Comparison of ENCODE assay signal across 20 cellular contexts in the genomic region with DNA sequence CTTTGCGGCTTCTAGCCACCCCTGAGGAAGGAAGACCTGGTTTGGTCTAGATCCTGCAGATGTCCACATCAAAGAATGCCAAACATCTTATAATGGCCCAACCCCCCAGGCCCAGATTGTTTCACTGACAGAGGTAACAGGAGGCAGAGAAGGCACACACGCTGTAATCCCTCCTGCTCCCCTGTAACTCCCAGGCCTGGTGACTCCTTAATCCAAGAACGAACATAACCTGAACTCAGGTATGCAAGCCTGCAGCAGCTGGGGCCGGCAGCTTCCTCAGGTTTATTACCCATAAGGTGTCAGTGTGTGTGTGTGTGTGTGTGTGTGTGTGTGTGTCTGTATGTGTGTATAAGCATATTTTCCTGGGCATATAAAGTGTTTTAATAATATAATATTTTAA. TPM values are rescaled to one million over a fixed set of nuclear protein-coding genes. Genes with fewer than 3 reads are reported as not detected.
DNase-seq lines count a peak whose midpoint lies in the region; ATAC-seq, FAIRE-seq and TF ChIP-seq lines count a peak whose summit lies in the region.
"Had no signal": no experiment of that assay in that cellular context is flagged by ENCODE, and none has a peak within 500 bp of the region (broad histone marks: within the 10 kb centered on the region; RNA-seq: fewer than 3 reads in every experiment).

No MANE protein-coding gene starts in this region.

- peak; percentile 85 for FAIRE-seq in HTR-8/SVneo (lab: Jason Lieb, UNC)
- FAIRE-seq: A204.1, D721Med, H54 had no signal

- peaks cover 0 to 10% (median 7%) of the 10 kb centered on the region in 10 experiments; a peak in 13 of 20 replicates for H3K4me1 ChIP-seq in BLaER1 treated with 17β-estradiol and CSF1 and Interleukin-3, amounts not matched to agents 10 nM and 100 nM
- H3K4me1 ChIP-seq: SJSA1 had no signal

- no peak overlapping the region for H3K27ac ChIP-seq in BLaER1 treated with 17β-estradiol and CSF1 and Interleukin-3, amounts not matched to agents 10 nM and 100 nM
- H3K27ac ChIP-seq in epithelial cell of prostate, result no peak overlapping the region
- H3K27ac ChIP-seq: KMS-11, Peyer's patch, SJSA1 had no signal

- H4K20me1 ChIP-seq in BLaER1 treated with 17β-estradiol and CSF1 and Interleukin-3, amounts not matched to agents 10 nM and 100 nM, result peaks cover 0 to 5% (median 0%) of the 10 kb centered on the region in 11 experiments; a peak in 3 of 22 replicates

- H3K4me3 Mint-ChIP-seq in neural crest cell, result no peak overlapping the region
- H3K4me3 Mint-ChIP-seq in effector memory CD8-positive, alpha-beta T cell, result no peak overlapping the region
- H3K4me3 Mint-ChIP-seq: CD8-positive, alpha-beta memory T cell; HFFc6 had no signal

- no peaks in the 10 kb centered on the region for H3K36me3 Mint-ChIP-seq in neural crest cell (ENCODE audit: low read depth)
- no peaks in the 10 kb centered on the region for H3K36me3 Mint-ChIP-seq in effector memory CD8-positive, alpha-beta T cell (ENCODE audit: insufficient read depth)
- H3K36me3 Mint-ChIP-seq: CD8-positive, alpha-beta memory T cell had no signal

- H3K27ac Mint-ChIP-seq in neural crest cell (ENCODE audit: unreplicated experiment), result peak overlapping the region; percentile 19
- no peak overlapping the region for H3K27ac Mint-ChIP-seq in effector memory CD8-positive, alpha-beta T cell
- H3K27ac Mint-ChIP-seq: HFFc6 had no signal

- no peak for TF ChIP-seq CTCF in neural crest cell (conservative IDR thresholded peaks at IDR 0.05)

- H3K27me3 Mint-ChIP-seq in neural crest cell (ENCODE audit: low read depth), result no peaks in the 10 kb centered on the region
- peaks cover 22 to 56% of the 10 kb centered on the region in 2 donors for H3K27me3 Mint-ChIP-seq in effector memory CD8-positive, alpha-beta T cell

- peak overlapping the region in 8 of 11 experiments; percentile 16 to 64 (median 54); a peak in 14 of 22 replicates for H3K4me2 ChIP-seq in BLaER1 treated with 17β-estradiol and CSF1 and Interleukin-3, amounts not matched to agents 10 nM and 100 nM
- H3K4me2 ChIP-seq: KMS-11 had no signal

- H3K27me3 ChIP-seq in BLaER1 treated with 17β-estradiol and CSF1 and Interleukin-3, amounts not matched to agents 10 nM and 100 nM, result no peaks in the 10 kb centered on the region
- H3K27me3 ChIP-seq: BE2C, Peyer's patch, SJSA1 had no signal

- ATAC-seq in effector memory CD8-positive, alpha-beta T cell (replicated peaks), result no peak
- no peak for ATAC-seq in GM18858 (IDR thresholded peaks at IDR 0.05; ENCODE audit: unreplicated experiment)

- H3K9ac ChIP-seq in BLaER1 treated with 17β-estradiol and CSF1 and Interleukin-3, amounts not matched to agents 10 nM and 100 nM, result peak overlapping the region in 2 of 11 experiments; percentile 14 to 26; a peak in 1 of 22 replicates
- H3K9ac ChIP-seq: KMS-11 had no signal

- no peak overlapping the region for H3K4me3 ChIP-seq in BLaER1 treated with 17β-estradiol and CSF1 and Interleukin-3, amounts not matched to agents 10 nM and 100 nM
- H3K4me3 ChIP-seq: Peyer's patch, SJSA1 had no signal

- DNase-seq in HTR-8/SVneo (ENCODE audit: insufficient read length, low spot score), result no peak
- peak; percentile 12 for DNase-seq in epithelial cell of prostate (ENCODE audit: low read depth, low spot score)
- DNase-seq in neural crest cell (ENCODE audit: low read depth, low spot score), result no peak
- no peak for DNase-seq in activated naive CD4-positive, alpha-beta T cell treated with anti-CD3 and anti-CD28 coated beads, Interleukin-2, amount 50 U/mL, for 16 hours
- no peak for DNase-seq in effector memory CD8-positive, alpha-beta T cell
- no peak for DNase-seq in iPS-NIHi7 (ENCODE audit: extremely low spot score)
- DNase-seq: BE2C; CD8-positive, alpha-beta memory T cell; HFFc6; NCI-H1417 treated with DMSO at 0.1 percent for 48 hours; NCI-H187 treated with DMSO at 0.1 percent for 48 hours; NCI-H2171; Peyer's patch had no signal

- H3K9me3 Mint-ChIP-seq in neural crest cell, result no peaks in the 10 kb centered on the region
- no peaks in the 10 kb centered on the region for H3K9me3 Mint-ChIP-seq in effector memory CD8-positive, alpha-beta T cell
- H3K9me3 Mint-ChIP-seq: CD8-positive, alpha-beta memory T cell; HFFc6 had no signal

- no peaks in the 10 kb centered on the region for H3K4me1 Mint-ChIP-seq in neural crest cell
- no peaks in the 10 kb centered on the region for H3K4me1 Mint-ChIP-seq in effector memory CD8-positive, alpha-beta T cell (ENCODE audit: low read depth in 2 of 2)
- H3K4me1 Mint-ChIP-seq: CD8-positive, alpha-beta memory T cell had no signal

- no peaks in the 10 kb centered on the region for H3K36me3 ChIP-seq in BLaER1 treated with 17β-estradiol and CSF1 and Interleukin-3, amounts not matched to agents 10 nM and 100 nM
- H3K36me3 ChIP-seq: BE2C, Peyer's patch, SJSA1 had no signal

- H3K9me3 ChIP-seq in BLaER1 treated with 17β-estradiol and CSF1 and Interleukin-3, amounts not matched to agents 10 nM and 100 nM (replicated peaks in 1 of 11), result no peaks in the 10 kb centered on the region
- H3K9me3 ChIP-seq: BE2C, Peyer's patch, SJSA1 had no signal

RNA-seq across cellular contexts. Expression of a gene that starts 52.7 kb away (rescaled TPM):
- 456 and 488 TPM in 2 replicates for total RNA-seq in neural crest cell

RNA-seq across cellular contexts. Expression of a gene that starts 53.1 kb away (rescaled TPM):
- total RNA-seq in neural crest cell, result 53.4 and 54.1 TPM in 2 replicates
